10 cellular contexts compared by ENCODE assay signal in genomic region chr10:12351447-12351846, GRCh38. TPM values are rescaled to one million over a fixed set of nuclear protein-coding genes. Genes with fewer than 3 reads are reported as not detected.
DNase-seq lines count a peak whose midpoint lies in the region; ATAC-seq and TF ChIP-seq lines count a peak whose summit lies in the region.
"Had no signal": no experiment of that assay in that cellular context is flagged by ENCODE, and none has a peak within 500 bp of the region (broad histone marks: within the 10 kb centered on the region; RNA-seq: fewer than 3 reads in every experiment).

No MANE protein-coding gene starts in this region.

- peak; percentile 29 for DNase-seq in activated CD4-positive, alpha-beta T cell treated with anti-CD3 and anti-CD28 coated beads for 48 hours
- no peak for DNase-seq in activated CD4-positive, alpha-beta T cell treated with anti-CD3 and anti-CD28 coated beads, Interleukin-2, amount 50 U/mL, for 4 hours
- DNase-seq in esophagus muscularis mucosa (ENCODE audit: extremely low spot score) (no peak), GM10248 (ENCODE audit: extremely low spot score) (no peak), MV-4-11 (lab: John Stamatoyannopoulos, UW) (no peak)
- DNase-seq: erythroblast, Kasumi-1 had no signal

- no peak for TF ChIP-seq CTCF in SU-DHL-6 (IDR thresholded peaks at IDR 0.05; ENCODE audit: insufficient read depth, low read length, poor library complexity, severe bottlenecking)
- no peak for TF ChIP-seq CTCF in esophagus muscularis mucosa (IDR thresholded peaks at IDR 0.05)
- TF ChIP-seq CTCF in GM10248 (IDR thresholded peaks at IDR 0.05; ENCODE audit: control extremely low read depth, extremely low read depth, low read depth, missing control alignments), result no peak

- peaks cover 10 to 60% (median 33%) of the 10 kb centered on the region in 4 donors for H3K4me1 ChIP-seq in esophagus muscularis mucosa

- WGBS in esophagus muscularis mucosa, result 63% methylated on average over 4 of the region's 8 CpGs

- no peaks in the 10 kb centered on the region for H3K9me3 Mint-ChIP-seq in stimulated activated naive CD8-positive, alpha-beta T cell treated with anti-CD3 and anti-CD28 coated beads, Interleukin-15, Interleukin-2, amounts not matched to agents 100 ng/mL and 50 ng/mL, for 24 hours

- peak overlapping the region; percentile 96 for H3K9ac ChIP-seq in SU-DHL-6 (ENCODE audit: low read length)

- H3K27me3 Mint-ChIP-seq in stimulated activated naive CD8-positive, alpha-beta T cell treated with anti-CD3 and anti-CD28 coated beads, Interleukin-15, Interleukin-2, amounts not matched to agents 100 ng/mL and 50 ng/mL, for 24 hours, result no peaks in the 10 kb centered on the region

- POLR2A ChIA-PET in GM10248 (lab: Yijun Ruan, JAX), result interaction anchor here (0.8 to 1.0 kb wide), 2 partner anchors 18 to 87 kb away, joined by 3 read pairs; no protein-coding TSS in a partner anchor

- H3K27me3 ChIP-seq in SU-DHL-6 (ENCODE audit: low read length) (no peaks in the 10 kb centered on the region), esophagus muscularis mucosa (no peaks in the 10 kb centered on the region)

- H3K9me3 ChIP-seq in SU-DHL-6 (ENCODE audit: insufficient read depth, low read length), result no peaks in the 10 kb centered on the region
- H3K9me3 ChIP-seq in esophagus muscularis mucosa, result no peaks in the 10 kb centered on the region

- peaks cover 5% of the 10 kb centered on the region for H3K36me3 Mint-ChIP-seq in stimulated activated naive CD8-positive, alpha-beta T cell treated with anti-CD3 and anti-CD28 coated beads, Interleukin-15, Interleukin-2, amounts not matched to agents 100 ng/mL and 50 ng/mL, for 24 hours (ENCODE audit: low read depth)

- peaks cover 38% of the 10 kb centered on the region for H3F3A ChIP-seq in SU-DHL-6 (ENCODE audit: insufficient read depth)

- peaks cover 64% of the 10 kb centered on the region for H3K4me1 Mint-ChIP-seq in stimulated activated naive CD8-positive, alpha-beta T cell treated with anti-CD3 and anti-CD28 coated beads, Interleukin-15, Interleukin-2, amounts not matched to agents 100 ng/mL and 50 ng/mL, for 24 hours (ENCODE audit: low read depth)

- CTCF ChIA-PET in GM10248 (lab: Yijun Ruan, JAX), result interaction anchor here (0.8 to 3.5 kb wide), 7 partner anchors 9 to 305 kb away, joined by 3 to 17 read pairs (median 4); no protein-coding TSS in a partner anchor

- H3K4me3 Mint-ChIP-seq in stimulated activated naive CD8-positive, alpha-beta T cell treated with anti-CD3 and anti-CD28 coated beads, Interleukin-15, Interleukin-2, amounts not matched to agents 100 ng/mL and 50 ng/mL, for 24 hours, result peak overlapping the region; percentile 93

- H3K27ac ChIP-seq in SU-DHL-6 (ENCODE audit: low read depth, low read length) (peak overlapping the region; percentile 94), esophagus muscularis mucosa (replicated peaks in 1 of 4) (peak overlapping the region; percentile 95 to 97 (median 96))

- H3K9me2 ChIP-seq in SU-DHL-6 (replicated peaks; ENCODE audit: insufficient read depth, low read length), result no peaks in the 10 kb centered on the region

- intact Hi-C loops in esophagus muscularis mucosa (cut with DNase I), result loop anchor here (5.0 to 10.0 kb wide), 2 partner anchors 303 to 361 kb away; no protein-coding TSS in a partner anchor

- peaks cover 4% of the 10 kb centered on the region; the same call in 1 of the 2 replicates for H4K20me1 ChIP-seq in SU-DHL-6 (ENCODE audit: low read depth, low read length)

- peak overlapping the region; percentile 97 for H3K4me2 ChIP-seq in SU-DHL-6 (ENCODE audit: low read depth, low read length, poor library complexity, severe bottlenecking)

- H3K4me3 ChIP-seq in SU-DHL-6 (ENCODE audit: insufficient read depth, low read length, poor library complexity, severe bottlenecking) (peak overlapping the region; percentile 69), esophagus muscularis mucosa (peak overlapping the region in 2 of 4 donors; percentile 76 to 96)

- H2AFZ ChIP-seq in SU-DHL-6 (ENCODE audit: low read depth, low read length, severe bottlenecking), result no peak overlapping the region

- peaks cover 68% of the 10 kb centered on the region for H3K79me2 ChIP-seq in SU-DHL-6 (ENCODE audit: insufficient read depth, low read length)

- ATAC-seq in GM18520 (IDR thresholded peaks at IDR 0.05; ENCODE audit: unreplicated experiment), result no peak

- no peak for TF ChIP-seq EP300 in esophagus muscularis mucosa (IDR thresholded peaks at IDR 0.05)

- H3K36me3 ChIP-seq in SU-DHL-6 (ENCODE audit: low read length) (no peaks in the 10 kb centered on the region), esophagus muscularis mucosa (no peaks in the 10 kb centered on the region)

- TF ChIP-seq POLR2A in esophagus muscularis mucosa (IDR thresholded peaks at IDR 0.05; ENCODE audit: low read depth), result no peak

- no peak overlapping the region for H3K27ac Mint-ChIP-seq in stimulated activated naive CD8-positive, alpha-beta T cell treated with anti-CD3 and anti-CD28 coated beads, Interleukin-15, Interleukin-2, amounts not matched to agents 100 ng/mL and 50 ng/mL, for 24 hours

RNA-seq across cellular contexts. Expression of gene CAMK1D, which starts 2.1 kb away (rescaled TPM):
- 10 to 100 TPM in 2 of 4 donors, 1 to 10 TPM in 2; 8.4 to 15.4 (median 11.3) TPM for total RNA-seq in esophagus muscularis mucosa
